In the genomic region with DNA sequence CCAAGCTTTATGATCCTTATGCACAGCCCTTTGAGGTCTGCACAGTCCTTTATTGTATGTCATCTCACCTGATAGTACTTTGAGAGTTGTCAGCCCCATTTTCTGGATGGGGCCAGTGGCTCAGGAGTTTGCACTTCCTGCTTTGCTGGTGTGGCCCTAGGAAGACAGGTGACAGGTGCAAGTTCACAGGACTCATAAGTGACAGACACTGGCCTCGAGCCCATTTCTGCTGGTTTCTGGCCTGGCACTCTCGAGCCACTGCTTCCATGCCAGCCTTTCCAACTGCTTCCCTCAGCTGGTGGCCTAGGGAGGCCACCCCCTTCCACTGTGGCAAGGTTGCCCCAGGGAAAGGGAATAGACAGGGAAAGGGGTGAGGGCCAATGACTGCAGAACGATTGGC, we compare ENCODE assay signal across 21 cellular contexts.
"Had no signal": no experiment of that assay in that cellular context is flagged by ENCODE, and none has a peak within 500 bp of the region (broad histone marks: within the 10 kb centered on the region; RNA-seq: fewer than 3 reads in every experiment).

No MANE protein-coding gene starts in this region.

- H3K27me3 ChIP-seq: tibial nerve, uterus had no signal

- H3K36me3 ChIP-seq: lower lobe of right lung, neutrophil, suprapubic skin, thoracic aorta, tibial nerve, uterus had no signal

- DNase-seq: islet precursor cell; lower lobe of right lung; mammary epithelial cell; mesenchymal stem cell; occipital lobe; right cardiac atrium; stimulated activated CD4-positive, alpha-beta T cell treated with anti-CD3 and anti-CD28 coated beads, Interleukin-12 subunit alpha, Interleukin-12 subunit beta, amount 100 ng/mL, for 4 hours; stimulated activated CD4-positive, alpha-beta T cell treated with anti-CD3 and anti-CD28 coated beads, Interleukin-15, amount 100 ng/mL, for 24 hours; stimulated activated CD4-positive, alpha-beta T cell treated with anti-CD3 and anti-CD28 coated beads, Interleukin-2, amount 100 ng/mL, for 24 hours; stimulated activated CD4-positive, alpha-beta T cell treated with anti-CD3 and anti-CD28 coated beads, Interleukin-4, amount 100 ng/mL, for 24 hours; stimulated activated naive CD4-positive, alpha-beta T cell; uterus had no signal

- H3K9me3 ChIP-seq: lower lobe of right lung, neutrophil, suprapubic skin, thoracic aorta, tibial nerve, uterus had no signal

- H3K27ac ChIP-seq: hepatocyte, lower lobe of right lung, neutrophil, skin epidermis, suprapubic skin, thoracic aorta, tibial nerve, uterus had no signal

- H3K4me3 ChIP-seq: hepatocyte, lower lobe of right lung, skin epidermis, suprapubic skin, thoracic aorta, tibial nerve, uterus had no signal

- ATAC-seq: lower lobe of right lung; naive thymus-derived CD8-positive, alpha-beta T cell; right cardiac atrium; sciatic nerve; stimulated activated effector memory CD8-positive, alpha-beta T cell treated with anti-CD3 and anti-CD28 coated beads, Interleukin-12 subunit alpha, Interleukin-12 subunit beta, amount 100 ng/mL, for 72 hours had no signal

- H3K4me1 ChIP-seq: lower lobe of right lung, suprapubic skin, tibial nerve, uterus had no signal
